ENCODE assay signal across 14 cellular contexts in the genomic region with DNA sequence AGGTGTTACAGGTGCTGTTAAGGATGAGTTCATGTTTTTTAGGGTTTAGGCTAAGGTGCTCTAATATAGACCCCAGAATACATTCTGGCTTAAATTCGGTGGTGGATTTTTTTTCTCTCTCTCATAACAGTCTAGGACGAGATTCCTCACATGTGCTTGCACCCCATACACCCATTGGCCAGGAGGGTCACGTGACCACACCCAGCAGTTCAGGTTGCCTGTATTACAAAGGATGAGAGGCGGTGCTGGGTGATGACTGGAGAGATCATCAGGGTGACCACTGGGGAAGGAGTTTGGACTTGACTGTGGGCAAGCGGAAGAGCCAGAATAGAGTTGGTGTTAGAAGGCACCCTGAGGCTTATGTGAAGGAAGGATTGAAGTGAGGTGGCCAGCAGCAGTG.
"Had no signal": no experiment of that assay in that cellular context is flagged by ENCODE, and none has a peak within 500 bp of the region (broad histone marks: within the 10 kb centered on the region; RNA-seq: fewer than 3 reads in every experiment).

No MANE protein-coding gene starts in this region.

- H3K27me3 Mint-ChIP-seq: activated B cell treated with CpG ODN at 0.5 μM for 24 hours; activated T-cell treated with anti-CD3 and anti-CD28 coated beads, Interleukin-2, amount 50 U/mL, for 24 hours; central memory CD8-positive, alpha-beta T cell; effector memory CD8-positive, alpha-beta T cell; T-cell had no signal

- H3K27me3 ChIP-seq: body of pancreas, pancreas, tibial nerve, vagina had no signal

- H3K4me1 ChIP-seq: body of pancreas, pancreas, tibial nerve, vagina had no signal

- H3K9me3 Mint-ChIP-seq: activated B cell treated with CpG ODN at 0.5 μM for 24 hours; activated T-cell treated with anti-CD3 and anti-CD28 coated beads, Interleukin-2, amount 50 U/mL, for 24 hours; central memory CD8-positive, alpha-beta T cell; effector memory CD8-positive, alpha-beta T cell; T-cell had no signal

- ATAC-seq: body of pancreas; effector memory CD8-positive, alpha-beta T cell; pancreas; T-cell had no signal

- H3K27ac ChIP-seq: body of pancreas, pancreas, SK-N-MC, tibial nerve, vagina had no signal

- H3K4me3 ChIP-seq: body of pancreas, pancreas, SK-N-MC, tibial nerve, vagina had no signal

- H3K4me3 Mint-ChIP-seq: activated B cell treated with CpG ODN at 0.5 μM for 24 hours; activated T-cell treated with anti-CD3 and anti-CD28 coated beads, Interleukin-2, amount 50 U/mL, for 24 hours; central memory CD8-positive, alpha-beta T cell; effector memory CD8-positive, alpha-beta T cell; T-cell had no signal

- H3K4me1 Mint-ChIP-seq: activated B cell treated with CpG ODN at 0.5 μM for 24 hours, T-cell had no signal

- H3K9me3 ChIP-seq: body of pancreas, pancreas, tibial nerve, vagina had no signal

- DNase-seq: activated B cell treated with CpG ODN at 0.5 μM for 24 hours; activated CD4-positive, alpha-beta T cell treated with anti-CD3 and anti-CD28 coated beads, Interleukin-2, amount 50 U/mL, for 1 hour; activated naive CD4-positive, alpha-beta T cell treated with Interleukin-2 at 50 U/mL for 16 hours; activated T-cell treated with anti-CD3 and anti-CD28 coated beads, Interleukin-2, amount 50 U/mL, for 24 hours; amniotic stem cell; body of pancreas; effector memory CD8-positive, alpha-beta T cell; pancreas; stimulated activated CD4-positive, alpha-beta T cell treated with anti-CD3 and anti-CD28 coated beads, Interleukin-4, amount 100 ng/mL, for 1 hour; T-cell had no signal

- H3K27ac Mint-ChIP-seq: activated B cell treated with CpG ODN at 0.5 μM for 24 hours; activated T-cell treated with anti-CD3 and anti-CD28 coated beads, Interleukin-2, amount 50 U/mL, for 24 hours; T-cell had no signal
